Comparison of ENCODE assay signal across 8 cellular contexts in the genomic region with DNA sequence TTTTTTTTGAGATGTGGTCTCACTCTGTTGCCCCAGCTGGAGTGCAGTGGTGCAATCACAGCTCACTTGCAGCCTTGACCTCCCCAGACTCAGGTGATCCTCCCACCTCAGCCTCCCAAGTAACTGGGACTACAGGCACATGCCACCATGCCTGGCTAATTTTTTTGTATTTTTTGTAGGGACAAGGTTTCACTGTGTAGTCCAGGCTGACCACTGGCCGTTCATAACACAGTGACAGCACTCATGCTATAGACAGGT. TPM values are rescaled to one million over a fixed set of nuclear protein-coding genes. Genes with fewer than 3 reads are reported as not detected.
DNase-seq lines count a peak whose midpoint lies in the region; ATAC-seq, FAIRE-seq and TF ChIP-seq lines count a peak whose summit lies in the region.
"Not testable (repeated sequence)": the region's sequence is repeated elsewhere in the genome, so short reads cannot be mapped to it uniquely, and the experiment has no call there.

No MANE protein-coding gene starts in this region.

- not testable (repeated sequence) for FAIRE-seq in GM12878 (lab: Jason Lieb, UNC)

- H3K4me3 Mint-ChIP-seq in activated T-cell treated with anti-CD3 and anti-CD28 coated beads, Interleukin-2, amount 50 U/mL, for 4 hours: peak overlapping the region; percentile 88
- H3K4me3 Mint-ChIP-seq in stimulated activated effector memory CD8-positive, alpha-beta T cell treated with anti-CD3 and anti-CD28 coated beads, Interleukin-12 subunit alpha, Interleukin-12 subunit beta, amount 100 ng/mL, for 72 hours: peak overlapping the region; percentile 98

- H3K9ac ChIP-seq in SU-DHL-6 (ENCODE audit: low read length): 0 out of 2 replicates have a peak overlapping the region, but pooled peaks have one; percentile 34
- peak overlapping the region; percentile 97 for H3K9ac ChIP-seq in GM12878 (ENCODE audit: control insufficient read depth, insufficient read depth, low read length)

- TF ChIP-seq EP300 in GM12878 (IDR thresholded peaks at IDR 0.05; ENCODE audit: borderline replicate concordance in 1 of 2, control insufficient read depth in 1 of 2, low read depth in 2 of 2, low read length in 2 of 2): not testable (repeated sequence)

- H3K4me1 Mint-ChIP-seq in activated T-cell treated with anti-CD3 and anti-CD28 coated beads, Interleukin-2, amount 50 U/mL, for 4 hours (ENCODE audit: low read depth): peaks cover 62% of the 10 kb centered on the region
- peaks cover 67% of the 10 kb centered on the region for H3K4me1 Mint-ChIP-seq in stimulated activated effector memory CD8-positive, alpha-beta T cell treated with anti-CD3 and anti-CD28 coated beads, Interleukin-12 subunit alpha, Interleukin-12 subunit beta, amount 100 ng/mL, for 72 hours

- not testable (repeated sequence) for H3K9me3 Mint-ChIP-seq in activated T-cell treated with anti-CD3 and anti-CD28 coated beads, Interleukin-2, amount 50 U/mL, for 4 hours; stimulated activated effector memory CD8-positive, alpha-beta T cell treated with anti-CD3 and anti-CD28 coated beads, Interleukin-12 subunit alpha, Interleukin-12 subunit beta, amount 100 ng/mL, for 72 hours

- WGBS in GM12878 (ENCODE audit: insufficient coverage, insufficient replicate concordance, low lambda C conversion rate, missing lambda C conversion rate): 45% methylated on average over 1 of the region's 1 CpG
- WGBS in urinary bladder: 92% methylated on average over 1 of the region's 1 CpG

- not testable (repeated sequence) for H3F3A ChIP-seq in SU-DHL-6 (ENCODE audit: insufficient read depth)

- not testable (repeated sequence) for H3K36me3 Mint-ChIP-seq in activated T-cell treated with anti-CD3 and anti-CD28 coated beads, Interleukin-2, amount 50 U/mL, for 4 hours (ENCODE audit: insufficient read depth)
- peaks cover 86% of the 10 kb centered on the region for H3K36me3 Mint-ChIP-seq in stimulated activated effector memory CD8-positive, alpha-beta T cell treated with anti-CD3 and anti-CD28 coated beads, Interleukin-12 subunit alpha, Interleukin-12 subunit beta, amount 100 ng/mL, for 72 hours

- not testable (repeated sequence) for H3K9me3 ChIP-seq in SU-DHL-6 (ENCODE audit: insufficient read depth, low read length); GM12878 (replicated peaks; ENCODE audit: control insufficient read depth, insufficient read depth, low read length); cardiac muscle cell (ENCODE audit: low read depth); mononuclear cell (ENCODE audit: low read depth, low read length)

- not testable (repeated sequence) for H4K20me1 ChIP-seq in SU-DHL-6 (ENCODE audit: low read depth, low read length); GM12878 (ENCODE audit: control insufficient read depth, insufficient read depth)

- not testable (repeated sequence) for H3K27me3 Mint-ChIP-seq in activated T-cell treated with anti-CD3 and anti-CD28 coated beads, Interleukin-2, amount 50 U/mL, for 4 hours (ENCODE audit: low read depth)

- POLR2A ChIA-PET in GM12878 (lab: Charles Lee): interaction anchor here (0.6 to 11.3 kb wide), 6 partner anchors 9 to 101 kb away, joined by 3 to 267 read pairs (median 5); no protein-coding TSS in a partner anchor

- RAD21 ChIA-PET in GM12878 (lab: Charles Lee; ENCODE audit: unreplicated experiment): interaction anchor here (0.7 to 11.6 kb wide), 6 partner anchors 8 to 102 kb away, joined by 3 to 181 read pairs (median 10); no protein-coding TSS in a partner anchor

- ATAC-seq in activated T-cell treated with anti-CD3 and anti-CD28 coated beads, Interleukin-2, amount 50 U/mL, for 4 hours; GM12878; stimulated activated effector memory CD8-positive, alpha-beta T cell treated with anti-CD3 and anti-CD28 coated beads, Interleukin-12 subunit alpha, Interleukin-12 subunit beta, amount 100 ng/mL, for 72 hours: not testable (repeated sequence)

- H3K79me2 ChIP-seq in SU-DHL-6 (ENCODE audit: insufficient read depth, low read length): peaks cover 13% of the 10 kb centered on the region; the same call in 1 of the 2 replicates
- peaks cover 93% of the 10 kb centered on the region for H3K79me2 ChIP-seq in GM12878 (ENCODE audit: control insufficient read depth, insufficient read depth, low read length)

- TF ChIP-seq CTCF in GM06990 (IDR thresholded peaks at IDR 0.05; ENCODE audit: insufficient read depth, low read length, poor library complexity, severe bottlenecking); SU-DHL-6 (IDR thresholded peaks at IDR 0.05; ENCODE audit: insufficient read depth, low read length, poor library complexity, severe bottlenecking); GM12878 (IDR thresholded peaks at IDR 0.05 in 2 of 3, conservative IDR thresholded peaks at IDR 0.05 in 1 of 3; ENCODE audit: control insufficient read depth in 2 of 3, extremely low read depth in 1 of 3, insufficient read depth in 1 of 3, low read depth in 3 of 3, low read length in 3 of 3); cardiac muscle cell (IDR thresholded peaks at IDR 0.05; ENCODE audit: low read depth, low read length): not testable (repeated sequence)

- not testable (repeated sequence) for H2AFZ ChIP-seq in SU-DHL-6 (ENCODE audit: low read depth, low read length, severe bottlenecking); GM12878 (ENCODE audit: control insufficient read depth, low read depth, low read length)

- peak overlapping the region; percentile 97 for H3K27ac Mint-ChIP-seq in stimulated activated effector memory CD8-positive, alpha-beta T cell treated with anti-CD3 and anti-CD28 coated beads, Interleukin-12 subunit alpha, Interleukin-12 subunit beta, amount 100 ng/mL, for 72 hours

- H3K4me1 ChIP-seq in GM12878 (ENCODE audit: control insufficient read depth, insufficient read depth, low read length) (peaks cover 46% of the 10 kb centered on the region), cardiac muscle cell (ENCODE audit: low read depth) (peaks cover 53% of the 10 kb centered on the region), mononuclear cell (ENCODE audit: insufficient read depth, low read length) (peaks cover 84% of the 10 kb centered on the region)
- not testable (repeated sequence) for H3K4me1 ChIP-seq in urinary bladder (ENCODE audit: insufficient read depth)

- H3K27ac ChIP-seq in SU-DHL-6 (ENCODE audit: low read depth, low read length) (peak overlapping the region; percentile 65; the same call in 1 of the 2 replicates), GM12878 (ENCODE audit: control insufficient read depth, insufficient read depth) (peak overlapping the region; percentile 92), cardiac muscle cell (peak overlapping the region; percentile 25), urinary bladder (ENCODE audit: low read depth) (peak overlapping the region; percentile 11)

- not testable (repeated sequence) for DNase-seq in GM06990 (ENCODE audit: extremely low read depth, insufficient read length); activated T-cell treated with anti-CD3 and anti-CD28 coated beads, Interleukin-2, amount 50 U/mL, for 4 hours; GM12878 (ENCODE audit: low read depth, low spot score); cardiac muscle cell (ENCODE audit: low read depth in 1 of 2, low spot score in 1 of 2); stimulated activated effector memory CD8-positive, alpha-beta T cell treated with anti-CD3 and anti-CD28 coated beads, Interleukin-12 subunit alpha, Interleukin-12 subunit beta, amount 100 ng/mL, for 72 hours (ENCODE audit: low spot score in 2 of 2)

- SMC1A ChIA-PET in GM12878 (lab: Charles Lee; ENCODE audit: uncharacterized antibody, unreplicated experiment): interaction anchor here (1.2 to 7.9 kb wide), 3 partner anchors 16 to 82 kb away, joined by 3 to 154 read pairs (median 17); no protein-coding TSS in a partner anchor

- intact Hi-C loops in GM12878 (cut with micrococcal nuclease; ENCODE audit: unreplicated experiment): loop anchor here (5.0 kb wide), 2 partner anchors 121 to 144 kb away; partner anchors contain the start of genes NUP214 and PRRC2B

- H3K4me3 ChIP-seq in GM06990 (replicated peaks; ENCODE audit: low read depth, low read length): peak overlapping the region; percentile 2
- H3K4me3 ChIP-seq in SU-DHL-6 (ENCODE audit: insufficient read depth, low read length, poor library complexity, severe bottlenecking); cardiac muscle cell; urinary bladder (ENCODE audit: low read depth, low read length): not testable (repeated sequence)
- peak overlapping the region; percentile 99 for H3K4me3 ChIP-seq in GM12878
- peak overlapping the region; percentile 17 for H3K4me3 ChIP-seq in mononuclear cell (ENCODE audit: low read length)

- not testable (repeated sequence) for H3K27me3 ChIP-seq in GM06990 (replicated peaks; ENCODE audit: control insufficient read depth, insufficient read depth, low read length); SU-DHL-6 (ENCODE audit: low read length); GM12878 (replicated peaks in 1 of 2; ENCODE audit: control insufficient read depth in 2 of 2, insufficient read depth in 2 of 2, low read length in 1 of 2); cardiac muscle cell; mononuclear cell (ENCODE audit: insufficient read depth, low read length)

- not testable (repeated sequence) for H3K36me3 ChIP-seq in GM06990 (ENCODE audit: control insufficient read depth, insufficient read depth, low read length); SU-DHL-6 (ENCODE audit: low read length); GM12878 (ENCODE audit: control insufficient read depth in 2 of 2, insufficient read depth in 2 of 2, low read length in 1 of 2); cardiac muscle cell; urinary bladder (ENCODE audit: insufficient read depth)

- H3K9me2 ChIP-seq in SU-DHL-6 (replicated peaks; ENCODE audit: insufficient read depth, low read length): not testable (repeated sequence)

- TSS peak; percentile 72 for BruUV-seq in GM12878 (replicated peaks; lab: Mats Ljungman, UMichigan)

- CTCF ChIA-PET in GM12878 (lab: Yijun Ruan, JAX): interaction anchor here (1.2 to 9.8 kb wide), 5 partner anchors 9 to 456 kb away, joined by 3 to 151 read pairs (median 5); no protein-coding TSS in a partner anchor

- not testable (repeated sequence) for TF ChIP-seq RAD21 in GM12878 (IDR thresholded peaks at IDR 0.05; ENCODE audit: insufficient read depth, low read depth, low read length)

- H3K4me2 ChIP-seq in SU-DHL-6 (ENCODE audit: low read depth, low read length, poor library complexity, severe bottlenecking) (peak overlapping the region; percentile 43), GM12878 (ENCODE audit: control insufficient read depth, insufficient read depth) (peak overlapping the region; percentile 90)

- in situ Hi-C loops in GM12878 (cut with MboI): loop anchor here (25.0 kb wide), 2 partner anchors 1434 to 1866 kb away; partner anchors contain the start of genes C9orf78 and USP20

- not testable (repeated sequence) for TF ChIP-seq POLR2A in GM12878 (IDR thresholded peaks at IDR 0.05; ENCODE audit: low read depth, low read length)

RNA-seq across cellular contexts. Expression of gene FAM78A, which starts 5.4 kb away (rescaled TPM):
- 10 to 100 TPM; 24.1 to 31.3 (median 29.8) TPM for total RNA-seq in activated T-cell treated with anti-CD3 and anti-CD28 coated beads, Interleukin-2, amount 50 U/mL, for 4 hours
- total RNA-seq in GM12878 (2013; cell fraction: nucleolus; rRNA removed): 21.7 and 24.1 TPM in 2 replicates
- total RNA-seq in GM12878 (2014; rRNA removed): 19.2 and 20.1 TPM in 2 replicates
- 10.5 and 11.0 TPM in 2 replicates for total RNA-seq in GM12878 (2014; rRNA removed; fragmentation: Illumina TruSeq; extraction: Trizol)
- 25.1 and 25.4 TPM in 2 replicates for total RNA-seq in GM12878 (2021)
- 4.4 TPM for polyA plus RNA-seq in GM12878 (2011; ENCODE audit: low read depth)
- polyA plus RNA-seq in GM12878 (2011; rRNA removed): 13.7 and 32.5 TPM in 2 replicates
- 31.2 and 49.8 TPM in 2 replicates for polyA plus RNA-seq in GM12878 (2011; cell fraction: cytosol; rRNA removed)
- 42.4 and 44.6 TPM in 2 replicates for polyA plus RNA-seq in GM12878 (2011; cell fraction: nucleus; rRNA removed)
- polyA plus RNA-seq in GM12878 (2012): 14.3 and 17.2 TPM in 2 replicates
- 5.4 and 13.4 TPM in 2 replicates for polyA plus RNA-seq in GM12878 (2014; fragmentation: Illumina TruSeq; extraction: Trizol)
- under 1 TPM; 0.18 to 0.66 TPM for polyA plus RNA-seq in GM12878 (2014; fragmentation: Nextera tagmentation; extraction: Ambion mirVana)
- 19.4 and 23.5 TPM in 2 replicates for polyA plus RNA-seq in GM12878 (2014; rRNA removed)
- polyA plus RNA-seq in GM12878 (2016; fragmentation: Nextera tagmentation; extraction: Ambion mirVana): 10 to 100 TPM in 1 of 2 experiments, 1 to 10 TPM in 1; 6.7 to 10.1 TPM
- polyA minus RNA-seq in GM12878 (2011; rRNA and poly(A)+ RNA removed): 21.5 and 25.7 TPM in 2 replicates
- 19.4 and 22.6 TPM in 2 replicates for polyA minus RNA-seq in GM12878 (2011; cell fraction: cytosol; rRNA and poly(A)+ RNA removed)
- polyA minus RNA-seq in GM12878 (2011; cell fraction: nucleus; rRNA and poly(A)+ RNA removed): 7.4 and 15.1 TPM in 2 replicates
- 39.6 and 42.6 TPM in 2 replicates for total RNA-seq in cardiac muscle cell
- 21.5 and 29.5 TPM in 2 replicates for polyA plus RNA-seq in cardiac muscle cell
- total RNA-seq in mononuclear cell: 32.3 TPM
- total RNA-seq in urinary bladder: 3.1 TPM
- polyA plus RNA-seq in urinary bladder: 1.9 TPM

RNA-seq across cellular contexts. Expression of gene PLPP7, which starts 18.6 kb away (rescaled TPM):
- total RNA-seq in activated T-cell treated with anti-CD3 and anti-CD28 coated beads, Interleukin-2, amount 50 U/mL, for 4 hours: not detected
- total RNA-seq in GM12878 (2013; cell fraction: nucleolus; rRNA removed): not detected in 2 replicates
- total RNA-seq in GM12878 (2014; rRNA removed) (0.38 and 0.40 TPM in 2 replicates), GM12878 (2014; rRNA removed; fragmentation: Illumina TruSeq; extraction: Trizol) (0.09 and 0.31 TPM in 2 replicates), GM12878 (2021) (0.72 and 0.97 TPM in 2 replicates), cardiac muscle cell (50.3 and 52.5 TPM in 2 replicates), mononuclear cell (0.52 TPM), urinary bladder (4.1 TPM)
- polyA plus RNA-seq in GM12878 (2011; ENCODE audit: low read depth): 0.28 TPM
- polyA plus RNA-seq in GM12878 (2011; rRNA removed) (not detected in 2 replicates), GM12878 (2014; fragmentation: Illumina TruSeq; extraction: Trizol) (not detected in 2 replicates), GM12878 (2014; fragmentation: Nextera tagmentation; extraction: Ambion mirVana) (under 1 TPM in 1 of 2 experiments, not detected in 1; 0.05 TPM), GM12878 (2014; rRNA removed) (0.12 and 0.25 TPM in 2 replicates), GM12878 (2016; fragmentation: Nextera tagmentation; extraction: Ambion mirVana) (1 to 10 TPM in 1 of 2 experiments, under 1 TPM in 1; 0.68 to 1.0 TPM), cardiac muscle cell (36.9 and 42.5 TPM in 2 replicates), urinary bladder (11.0 TPM)
- not detected in 2 replicates for polyA plus RNA-seq in GM12878 (2011; cell fraction: cytosol; rRNA removed)
- not detected in 2 replicates for polyA plus RNA-seq in GM12878 (2011; cell fraction: nucleus; rRNA removed)
- 0.37 and 0.38 TPM in 2 replicates for polyA plus RNA-seq in GM12878 (2012)
- polyA minus RNA-seq in GM12878 (2011; rRNA and poly(A)+ RNA removed): not detected in 2 replicates
- polyA minus RNA-seq in GM12878 (2011; cell fraction: cytosol; rRNA and poly(A)+ RNA removed): not detected in 2 replicates
- not detected in 2 replicates for polyA minus RNA-seq in GM12878 (2011; cell fraction: nucleus; rRNA and poly(A)+ RNA removed)

Comparison
In these comparisons a context has a peak if more than half of its experiments do, and no peak if none do; other contexts are left out.
1. H3K27ac ChIP-seq: peak in every context shown above with its lines; median percentile 92 in GM12878; 65 in SU-DHL-6; 25 in cardiac muscle cell; 11 in urinary bladder.
2. RNA of gene PLPP7, which starts 18.6 kb away (total RNA-seq): 50.3 to 52.5 TPM in cardiac muscle cell; 4.1 TPM in urinary bladder (single experiment), 0.52 TPM in mononuclear cell (single experiment), 0.09 to 0.97 TPM in GM12878 and not detected in activated T-cell treated with anti-CD3 and anti-CD28 coated beads, Interleukin-2, amount 50 U/mL, for 4 hours; every median in the first group is over 10 times any median in the second.